ENCODE assay signal across 1 cellular context in genomic region chr16:77723108-77723514, GRCh38.
TF ChIP-seq lines count a peak whose summit lies in the region.

No MANE protein-coding gene starts in this region.

TF ChIP-seq in K562, 482 proteins besides CTCF, POLR2A, EP300 and RAD21 (continued from another document and continues in another):
- 0 out of 2 replicates have a peak, but pooled peaks have one; percentile 3 for TF ChIP-seq CBFA2T3 (IDR thresholded peaks at IDR 0.05)
- TF ChIP-seq PTRF (tag; IDR thresholded peaks at IDR 0.05), result no peak
- TF ChIP-seq ZC3H8 (IDR thresholded peaks at IDR 0.05), result no peak
- no peak for TF ChIP-seq TCFL5 (CRISPR knock-in tag; conservative IDR thresholded peaks at IDR 0.05)
- no peak for TF ChIP-seq MTF1 (CRISPR knock-in tag; IDR thresholded peaks at IDR 0.05; ENCODE audit: borderline replicate concordance)
- no peak for TF ChIP-seq ZSCAN29 (IDR thresholded peaks at IDR 0.05)
- TF ChIP-seq KAT7 (CRISPR knock-in tag; IDR thresholded peaks at IDR 0.05; ENCODE audit: borderline replicate concordance), result no peak
- no peak for TF ChIP-seq CHD4 (IDR thresholded peaks at IDR 0.05; ENCODE audit: insufficient read depth, insufficient replicate concordance, low read depth, low read length, poor library complexity, severe bottlenecking)
- no peak for TF ChIP-seq NR0B1 (IDR thresholded peaks at IDR 0.05; ENCODE audit: partially characterized antibody)
- TF ChIP-seq KDM1A (IDR thresholded peaks at IDR 0.05), result peak in 1 of 2 experiments; percentile 9; a peak in 1 of 4 replicates
- TF ChIP-seq DIDO1 (tag; IDR thresholded peaks at IDR 0.05; ENCODE audit: low read depth), result no peak
- no peak for TF ChIP-seq RFX5 (IDR thresholded peaks at IDR 0.05; ENCODE audit: low read depth, low read length)
- no peak for TF ChIP-seq SMARCC2 (IDR thresholded peaks at IDR 0.05; ENCODE audit: low read depth)
- no peak for TF ChIP-seq SUPT5H (IDR thresholded peaks at IDR 0.05)
- no peak for TF ChIP-seq ZKSCAN1 (IDR thresholded peaks at IDR 0.05; ENCODE audit: low read depth, low read length)
- no peak for TF ChIP-seq MITF (IDR thresholded peaks at IDR 0.05)
- TF ChIP-seq ERF (CRISPR knock-in tag; IDR thresholded peaks at IDR 0.05), result no peak
- TF ChIP-seq THAP12 (CRISPR knock-in tag; IDR thresholded peaks at IDR 0.05), result no peak
- TF ChIP-seq ZNF232 (CRISPR knock-in tag; IDR thresholded peaks at IDR 0.05), result no peak
- TF ChIP-seq CBX5 (IDR thresholded peaks at IDR 0.05; ENCODE audit: borderline replicate concordance, low read depth), result no peak
- peak; percentile 90 for TF ChIP-seq MYNN (IDR thresholded peaks at IDR 0.05)
- TF ChIP-seq MYNN (CRISPR knock-in tag; IDR thresholded peaks at IDR 0.05), result 0 out of 2 replicates have a peak, but pooled peaks have one; percentile 29
- TF ChIP-seq ZNF780A (CRISPR knock-in tag; IDR thresholded peaks at IDR 0.05), result no peak
- no peak for TF ChIP-seq E2F6 (IDR thresholded peaks at IDR 0.05; ENCODE audit: borderline replicate concordance in 1 of 2, extremely low read depth in 1 of 2, insufficient read depth in 1 of 2, insufficient read length in 1 of 2, low read depth in 1 of 2, low read length in 1 of 2, poor library complexity in 1 of 2, severe bottlenecking in 1 of 2)
- no peak for TF ChIP-seq ZNF561 (CRISPR knock-in tag; conservative IDR thresholded peaks at IDR 0.05)
- TF ChIP-seq PCBP2 (IDR thresholded peaks at IDR 0.05; ENCODE audit: low read depth, low read length, poor library complexity, severe bottlenecking), result no peak
- peak; percentile 26; the same call in 1 of the 2 replicates for TF ChIP-seq TEAD4 (IDR thresholded peaks at IDR 0.05; ENCODE audit: low read length)
- no peak for TF ChIP-seq TEAD4 (CRISPR knock-in tag; IDR thresholded peaks at IDR 0.05; ENCODE audit: borderline replicate concordance)
- no peak for TF ChIP-seq ZFP30 (CRISPR knock-in tag; IDR thresholded peaks at IDR 0.05; ENCODE audit: borderline replicate concordance)
- no peak for TF ChIP-seq SP1 (CRISPR knock-in tag; IDR thresholded peaks at IDR 0.05)
- no peak for TF ChIP-seq SLC30A9 (CRISPR knock-in tag; IDR thresholded peaks at IDR 0.05)
- 0 out of 2 replicates have a peak, but pooled peaks have one; percentile 10 for TF ChIP-seq RNF2 (IDR thresholded peaks at IDR 0.05)
- TF ChIP-seq TGIF2 (CRISPR knock-in tag; IDR thresholded peaks at IDR 0.05), result no peak
- TF ChIP-seq POLR3A (IDR thresholded peaks at IDR 0.05; ENCODE audit: borderline replicate concordance, extremely low read depth, insufficient read depth, insufficient read length), result no peak
- TF ChIP-seq CBX8 (IDR thresholded peaks at IDR 0.05; ENCODE audit: borderline replicate concordance, extremely low read depth, low read depth, low read length, poor library complexity, severe bottlenecking), result no peak
- no peak for TF ChIP-seq TSC22D4 (tag; IDR thresholded peaks at IDR 0.05)
- no peak for TF ChIP-seq PBX2 (CRISPR knock-in tag; IDR thresholded peaks at IDR 0.05; ENCODE audit: low read depth)
- 0 out of 2 replicates have a peak, but pooled peaks have one; percentile 45 for TF ChIP-seq PBX2 (tag; conservative IDR thresholded peaks at IDR 0.05; ENCODE audit: low read depth)
- TF ChIP-seq ZBTB8A (IDR thresholded peaks at IDR 0.05; ENCODE audit: partially characterized antibody), result no peak
- 0 out of 4 replicates have a peak, but pooled peaks of 1 of the 2 experiments have one; percentile 15 for TF ChIP-seq RCOR1 (IDR thresholded peaks at IDR 0.05; ENCODE audit: borderline replicate concordance in 1 of 2, low read depth in 2 of 2, low read length in 2 of 2)
- no peak for TF ChIP-seq ATF4 (CRISPR knock-in tag; IDR thresholded peaks at IDR 0.05)
- TF ChIP-seq SIN3B (IDR thresholded peaks at IDR 0.05; ENCODE audit: low read depth), result no peak
- peak; percentile 67 for TF ChIP-seq MEIS2 (IDR thresholded peaks at IDR 0.05; ENCODE audit: partially characterized antibody)
- TF ChIP-seq ZFP1 (CRISPR knock-in tag; IDR thresholded peaks at IDR 0.05), result no peak
- TF ChIP-seq HDGF (IDR thresholded peaks at IDR 0.05), result no peak
- no peak for TF ChIP-seq TCF3 (CRISPR knock-in tag; IDR thresholded peaks at IDR 0.05)
- TF ChIP-seq ZBTB49 (CRISPR knock-in tag; IDR thresholded peaks at IDR 0.05; ENCODE audit: borderline replicate concordance), result no peak
- no peak; the same call in 1 of the 2 replicates for TF ChIP-seq L3MBTL2 (IDR thresholded peaks at IDR 0.05)
- no peak for TF ChIP-seq ZNF12 (CRISPR knock-in tag; IDR thresholded peaks at IDR 0.05)
- peak; percentile 97 for TF ChIP-seq ZBTB1 (CRISPR knock-in tag; IDR thresholded peaks at IDR 0.05; ENCODE audit: borderline replicate concordance, low read depth)
- no peak for TF ChIP-seq ZNF197 (CRISPR knock-in tag; IDR thresholded peaks at IDR 0.05; ENCODE audit: low read depth)
- no peak for TF ChIP-seq PRPF4 (IDR thresholded peaks at IDR 0.05; ENCODE audit: insufficient read depth, low read depth, low read length, poor library complexity, severe bottlenecking)
- no peak for TF ChIP-seq ZNF282 (CRISPR knock-in tag; IDR thresholded peaks at IDR 0.05)
- no peak for TF ChIP-seq ZFP91 (CRISPR knock-in tag; IDR thresholded peaks at IDR 0.05)
- TF ChIP-seq ZNF512 (tag; IDR thresholded peaks at IDR 0.05), result no peak
- TF ChIP-seq STAG1 (CRISPR knock-in tag; IDR thresholded peaks at IDR 0.05; ENCODE audit: borderline replicate concordance), result no peak
- no peak for TF ChIP-seq ZNF24 (IDR thresholded peaks at IDR 0.05)
- no peak for TF ChIP-seq PREB (CRISPR knock-in tag; IDR thresholded peaks at IDR 0.05)
